21 cellular contexts compared by ENCODE assay signal in the genomic region with DNA sequence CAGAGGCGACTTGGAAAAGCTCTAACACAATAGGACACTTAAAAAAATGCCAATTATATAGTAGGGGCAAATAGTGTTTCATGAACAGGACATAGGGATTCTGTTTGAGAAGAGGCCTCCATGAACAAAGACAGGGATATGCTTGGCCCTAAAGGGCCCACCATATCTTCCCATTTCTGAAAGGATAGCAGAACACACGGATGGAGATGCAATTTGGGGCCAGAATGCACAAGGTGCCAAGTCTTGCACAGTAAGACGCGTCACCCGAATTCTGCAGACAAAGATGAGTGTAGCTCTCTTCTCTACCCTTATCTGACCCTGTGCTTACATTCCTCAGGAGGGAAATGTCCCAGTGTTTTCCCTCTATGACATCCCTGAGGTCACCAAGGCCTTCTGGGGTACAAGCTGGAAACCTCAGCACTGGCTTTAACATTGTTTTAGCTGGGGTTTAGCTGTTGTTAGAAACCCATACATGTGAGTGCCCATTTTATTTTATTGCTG. TPM values are rescaled to one million over a fixed set of nuclear protein-coding genes. Genes with fewer than 3 reads are reported as not detected.
DNase-seq lines count a peak whose midpoint lies in the region; ATAC-seq and TF ChIP-seq lines count a peak whose summit lies in the region.
"Had no signal": no experiment of that assay in that cellular context is flagged by ENCODE, and none has a peak within 500 bp of the region (broad histone marks: within the 10 kb centered on the region; RNA-seq: fewer than 3 reads in every experiment).

No MANE protein-coding gene starts in this region.

- no peaks in the 10 kb centered on the region for H3K4me1 ChIP-seq in A673 (ENCODE audit: insufficient read depth, low read length, poor library complexity, severe bottlenecking)

- no peaks in the 10 kb centered on the region for H3K9me3 ChIP-seq in A673 (ENCODE audit: low read depth, low read length, poor library complexity, severe bottlenecking)
- H3K9me3 ChIP-seq: HAP-1 had no signal

- BruUV-seq in A673 (replicated peaks; lab: Mats Ljungman, UMichigan) = no TSS peak

- no peak for ATAC-seq in stimulated activated effector memory CD8-positive, alpha-beta T cell treated with anti-CD3 and anti-CD28 coated beads, Interleukin-12 subunit alpha, Interleukin-12 subunit beta, amount 100 ng/mL, for 72 hours
- ATAC-seq: HepG2 had no signal

- H3K4me3 Mint-ChIP-seq in T-helper 2 cell treated with Interferon-gamma antibody and Interleukin-4, amounts not matched to agents 5 μg/mL and 100 μg/mL, for 36 hours = no peak overlapping the region
- H3K4me3 Mint-ChIP-seq in activated naive CD8-positive, alpha-beta T cell = peak overlapping the region; percentile 33
- H3K4me3 Mint-ChIP-seq in activated naive CD8-positive, alpha-beta T cell treated with anti-CD3 and anti-CD28 coated beads for 36 hours = no peak overlapping the region
- no peak overlapping the region for H3K4me3 Mint-ChIP-seq in immature natural killer cell
- H3K4me3 Mint-ChIP-seq in stimulated activated effector memory CD8-positive, alpha-beta T cell treated with anti-CD3 and anti-CD28 coated beads, Interleukin-12 subunit alpha, Interleukin-12 subunit beta, amount 100 ng/mL, for 72 hours = no peak overlapping the region

- H3K4me1 Mint-ChIP-seq in T-helper 2 cell treated with Interferon-gamma antibody and Interleukin-4, amounts not matched to agents 5 μg/mL and 100 μg/mL, for 36 hours (ENCODE audit: low read depth) = peaks cover 75% of the 10 kb centered on the region
- H3K4me1 Mint-ChIP-seq in activated naive CD8-positive, alpha-beta T cell (ENCODE audit: low read depth) = peaks cover 95% of the 10 kb centered on the region
- peaks cover 78% of the 10 kb centered on the region for H3K4me1 Mint-ChIP-seq in activated naive CD8-positive, alpha-beta T cell treated with anti-CD3 and anti-CD28 coated beads for 36 hours
- peaks cover 94 to 96% of the 10 kb centered on the region in 2 donors for H3K4me1 Mint-ChIP-seq in immature natural killer cell
- H3K4me1 Mint-ChIP-seq in stimulated activated effector memory CD8-positive, alpha-beta T cell treated with anti-CD3 and anti-CD28 coated beads, Interleukin-12 subunit alpha, Interleukin-12 subunit beta, amount 100 ng/mL, for 72 hours = peaks cover 83% of the 10 kb centered on the region

- POLR2A ChIA-PET in A673 (lab: Charles Lee; ENCODE audit: low non-redundant PET) = no interaction called here

- intact Hi-C loops in A673 (cut with micrococcal nuclease; ENCODE audit: unreplicated experiment) = no loop called here

- H3K9me3 Mint-ChIP-seq in T-helper 2 cell treated with Interferon-gamma antibody and Interleukin-4, amounts not matched to agents 5 μg/mL and 100 μg/mL, for 36 hours = no peaks in the 10 kb centered on the region
- H3K9me3 Mint-ChIP-seq in activated naive CD8-positive, alpha-beta T cell (ENCODE audit: low read depth) = no peaks in the 10 kb centered on the region
- no peaks in the 10 kb centered on the region for H3K9me3 Mint-ChIP-seq in activated naive CD8-positive, alpha-beta T cell treated with anti-CD3 and anti-CD28 coated beads for 36 hours
- no peaks in the 10 kb centered on the region for H3K9me3 Mint-ChIP-seq in immature natural killer cell
- no peaks in the 10 kb centered on the region for H3K9me3 Mint-ChIP-seq in stimulated activated effector memory CD8-positive, alpha-beta T cell treated with anti-CD3 and anti-CD28 coated beads, Interleukin-12 subunit alpha, Interleukin-12 subunit beta, amount 100 ng/mL, for 72 hours

- CTCF ChIA-PET in A673 (lab: Charles Lee) = no interaction called here

- H3K36me3 Mint-ChIP-seq in T-helper 2 cell treated with Interferon-gamma antibody and Interleukin-4, amounts not matched to agents 5 μg/mL and 100 μg/mL, for 36 hours (ENCODE audit: low read depth) = peaks cover 35% of the 10 kb centered on the region
- peaks cover 14% of the 10 kb centered on the region for H3K36me3 Mint-ChIP-seq in activated naive CD8-positive, alpha-beta T cell
- H3K36me3 Mint-ChIP-seq in activated naive CD8-positive, alpha-beta T cell treated with anti-CD3 and anti-CD28 coated beads for 36 hours = peaks cover 32% of the 10 kb centered on the region
- H3K36me3 Mint-ChIP-seq in immature natural killer cell = peaks cover 13 to 19% (median 14%) of the 10 kb centered on the region in 3 donors
- H3K36me3 Mint-ChIP-seq in stimulated activated effector memory CD8-positive, alpha-beta T cell treated with anti-CD3 and anti-CD28 coated beads, Interleukin-12 subunit alpha, Interleukin-12 subunit beta, amount 100 ng/mL, for 72 hours = peaks cover 30% of the 10 kb centered on the region

- H3K27me3 ChIP-seq in A673 (replicated peaks; ENCODE audit: insufficient read depth, low read depth, low read length, poor library complexity) = peaks cover 100% of the 10 kb centered on the region

- peak overlapping the region; percentile 1 for H3K27ac Mint-ChIP-seq in T-helper 2 cell treated with Interferon-gamma antibody and Interleukin-4, amounts not matched to agents 5 μg/mL and 100 μg/mL, for 36 hours
- H3K27ac Mint-ChIP-seq in activated naive CD8-positive, alpha-beta T cell = peak overlapping the region; percentile 83
- H3K27ac Mint-ChIP-seq in activated naive CD8-positive, alpha-beta T cell treated with anti-CD3 and anti-CD28 coated beads for 36 hours = no peak overlapping the region
- H3K27ac Mint-ChIP-seq in immature natural killer cell = peak overlapping the region; percentile 14 to 85 (median 65)
- peak overlapping the region; percentile 50 for H3K27ac Mint-ChIP-seq in stimulated activated effector memory CD8-positive, alpha-beta T cell treated with anti-CD3 and anti-CD28 coated beads, Interleukin-12 subunit alpha, Interleukin-12 subunit beta, amount 100 ng/mL, for 72 hours

- no peak overlapping the region for H3K4me3 ChIP-seq in A673 (ENCODE audit: low read depth, low read length, poor library complexity, severe bottlenecking)
- H3K4me3 ChIP-seq: HAP-1, PC-9 had no signal

- H3K27ac ChIP-seq in A673 (ENCODE audit: low read depth, low read length, poor library complexity, severe bottlenecking) = no peak overlapping the region
- H3K27ac ChIP-seq: KMS-11, PC-9 had no signal

- no peak for DNase-seq in T-helper 2 cell treated with Interferon-gamma antibody and Interleukin-4, amounts not matched to agents 5 μg/mL and 100 μg/mL, for 36 hours (ENCODE audit: low spot score)
- DNase-seq in T-helper 2 cell (no peak), immature natural killer cell (no peak), SW480 (ENCODE audit: low spot score) (no peak), A673 (ENCODE audit: low spot score) (no peak)
- DNase-seq in activated naive CD8-positive, alpha-beta T cell treated with anti-CD3 and anti-CD28 coated beads for 36 hours = no peak
- DNase-seq in stimulated activated effector memory CD8-positive, alpha-beta T cell treated with anti-CD3 and anti-CD28 coated beads, Interleukin-12 subunit alpha, Interleukin-12 subunit beta, amount 100 ng/mL, for 72 hours (ENCODE audit: low spot score in 2 of 2) = no peak
- DNase-seq: 8988T, C1 segment of cervical spinal cord, Calu3, DMS79 treated with DMSO at 0.1 percent for 48 hours, GDM1, NCI-H1092, NCI-H1694, NCI-H2107, NCI-H69, PC-9 had no signal

- no peaks in the 10 kb centered on the region for H3K27me3 Mint-ChIP-seq in T-helper 2 cell treated with Interferon-gamma antibody and Interleukin-4, amounts not matched to agents 5 μg/mL and 100 μg/mL, for 36 hours (ENCODE audit: low read depth)
- no peaks in the 10 kb centered on the region for H3K27me3 Mint-ChIP-seq in activated naive CD8-positive, alpha-beta T cell
- no peaks in the 10 kb centered on the region for H3K27me3 Mint-ChIP-seq in activated naive CD8-positive, alpha-beta T cell treated with anti-CD3 and anti-CD28 coated beads for 36 hours
- H3K27me3 Mint-ChIP-seq in immature natural killer cell (ENCODE audit: low read depth in 3 of 3) = peaks cover 0 to 7% (median 0%) of the 10 kb centered on the region in 3 donors

- H3K36me3 ChIP-seq in A673 (ENCODE audit: insufficient read depth, low read length, poor library complexity, severe bottlenecking) = no peaks in the 10 kb centered on the region
- H3K36me3 ChIP-seq: HAP-1 had no signal

- TF ChIP-seq CTCF in A673 (conservative IDR thresholded peaks at IDR 0.05; ENCODE audit: low read depth, low read length) = no peak

RNA-seq across cellular contexts. Expression of a gene that starts 12.8 kb away (rescaled TPM):
- 10 to 100 TPM; 44.9 to 45.9 TPM for total RNA-seq in activated naive CD8-positive, alpha-beta T cell treated with anti-CD3 and anti-CD28 coated beads for 36 hours
- 10 to 100 TPM; 20.2 to 46.5 (median 36.5) TPM for polyA plus RNA-seq in immature natural killer cell
- total RNA-seq in A673 (2021) = not detected in 2 replicates

Comparison
In these comparisons a context has a peak if more than half of its experiments do, and no peak if none do; other contexts are left out.
1. RNA of a gene that starts 12.8 kb away (total RNA-seq): 44.9 to 45.9 TPM in activated naive CD8-positive, alpha-beta T cell treated with anti-CD3 and anti-CD28 coated beads for 36 hours; not detected in A673; every median in the first group is over 10 times any median in the second.